11 cellular contexts compared by ENCODE assay signal in the genomic region with DNA sequence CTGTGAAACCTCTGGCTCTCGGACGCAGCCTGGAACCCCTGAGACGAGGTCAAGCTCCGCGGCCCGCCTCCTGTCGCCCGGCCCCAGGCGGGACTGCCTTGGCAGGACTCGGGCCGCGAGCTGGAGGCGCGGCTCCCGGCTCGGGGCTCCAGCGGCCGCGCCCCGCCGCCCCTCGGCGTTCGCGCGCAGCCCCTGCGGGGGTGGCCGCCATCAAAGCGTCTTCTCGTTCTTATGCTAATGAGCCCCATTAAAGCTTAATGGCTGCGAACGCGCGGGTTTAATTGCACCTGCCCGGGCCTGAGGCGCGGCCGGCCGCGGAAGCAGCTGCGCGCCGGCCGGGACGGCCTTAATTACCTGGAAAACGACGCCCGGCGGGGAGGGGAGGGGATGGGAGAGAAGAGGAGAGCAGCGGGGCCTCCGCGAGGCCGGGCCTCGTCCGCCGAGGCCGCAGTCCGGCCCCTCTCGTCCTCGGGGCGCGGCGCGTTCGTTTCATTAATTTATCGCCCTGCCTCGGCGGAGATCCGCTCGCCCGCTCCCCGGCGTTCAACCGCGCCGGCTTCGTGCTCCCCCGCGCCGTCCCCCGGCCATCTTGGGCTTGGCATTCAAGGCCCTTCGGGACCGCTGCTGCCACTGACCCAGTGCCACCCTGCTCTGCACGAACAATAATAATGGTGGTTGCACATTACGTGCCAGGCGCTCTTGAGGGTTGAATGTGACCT. TPM values are rescaled to one million over a fixed set of nuclear protein-coding genes. Genes with fewer than 3 reads are reported as not detected.
DNase-seq lines count a peak whose midpoint lies in the region; ATAC-seq and TF ChIP-seq lines count a peak whose summit lies in the region.
"Had no signal": no experiment of that assay in that cellular context is flagged by ENCODE, and none has a peak within 500 bp of the region (broad histone marks: within the 10 kb centered on the region; RNA-seq: fewer than 3 reads in every experiment).

No MANE protein-coding gene starts in this region.

- H3K27ac ChIP-seq in lower lobe of right lung (peak overlapping the region; percentile 24), suprapubic skin (no peak overlapping the region)

- no peaks in the 10 kb centered on the region for H3K9me3 ChIP-seq in lower lobe of right lung
- no peaks in the 10 kb centered on the region for H3K9me3 ChIP-seq in suprapubic skin

- no peak for TF ChIP-seq EP300 in suprapubic skin (IDR thresholded peaks at IDR 0.05)

- H3K36me3 ChIP-seq in lower lobe of right lung = no peaks in the 10 kb centered on the region
- H3K36me3 ChIP-seq in suprapubic skin = peaks cover 3% of the 10 kb centered on the region

- no peaks in the 10 kb centered on the region for H3K9me3 Mint-ChIP-seq in IgD-negative memory B cell
- no peaks in the 10 kb centered on the region for H3K9me3 Mint-ChIP-seq in central memory CD8-positive, alpha-beta T cell
- H3K9me3 Mint-ChIP-seq: T-cell had no signal

- 36% methylated on average over 20 of the region's 86 CpGs for WGBS in suprapubic skin

- DNase-seq in central memory CD8-positive, alpha-beta T cell (ENCODE audit: low spot score in 2 of 2) = no peak
- DNase-seq in lower lobe of right lung (no peak), suprapubic skin (ENCODE audit: low spot score in 2 of 2) (no peak), DMS53 (lab: John Stamatoyannopoulos, UW) (no peak), omental fat pad (ENCODE audit: low spot score) (no peak)
- DNase-seq: GDM1, NCI-H2029, T-cell had no signal

- peak overlapping the region in 1 of 3 donors; percentile 39 for H3K27ac Mint-ChIP-seq in IgD-negative memory B cell
- peak overlapping the region; percentile 29 for H3K27ac Mint-ChIP-seq in central memory CD8-positive, alpha-beta T cell (ENCODE audit: low read depth)
- H3K27ac Mint-ChIP-seq: T-cell had no signal

- no peak for TF ChIP-seq CTCF in lower lobe of right lung (IDR thresholded peaks at IDR 0.05)
- no peak for TF ChIP-seq CTCF in suprapubic skin (IDR thresholded peaks at IDR 0.05)
- TF ChIP-seq CTCF in omental fat pad (IDR thresholded peaks at IDR 0.05) = no peak

- ATAC-seq in central memory CD8-positive, alpha-beta T cell (replicated peaks; ENCODE audit: extremely low read depth, poor library complexity, severe bottlenecking) = no peak
- ATAC-seq in lower lobe of right lung (peak; percentile 13 to 54), GM21737 (IDR thresholded peaks at IDR 0.05; ENCODE audit: unreplicated experiment) (no peak), HG03175 (IDR thresholded peaks at IDR 0.05; ENCODE audit: unreplicated experiment) (no peak), omental fat pad (ENCODE audit: low FRiP score) (no peak)
- ATAC-seq: T-cell had no signal

- H3K27me3 ChIP-seq in lower lobe of right lung (ENCODE audit: low read depth) = no peaks in the 10 kb centered on the region
- H3K27me3 ChIP-seq in suprapubic skin = no peaks in the 10 kb centered on the region

- peaks cover 2% of the 10 kb centered on the region for H3K36me3 Mint-ChIP-seq in IgD-negative memory B cell
- peaks cover 14% of the 10 kb centered on the region for H3K36me3 Mint-ChIP-seq in central memory CD8-positive, alpha-beta T cell (ENCODE audit: insufficient read depth)

- H3K4me1 ChIP-seq in lower lobe of right lung = peaks cover 71% of the 10 kb centered on the region
- peaks cover 77% of the 10 kb centered on the region for H3K4me1 ChIP-seq in suprapubic skin

- TF ChIP-seq POLR2A in suprapubic skin (IDR thresholded peaks at IDR 0.05) = no peak

- H3K4me1 Mint-ChIP-seq in IgD-negative memory B cell = peaks cover 8 to 17% (median 9%) of the 10 kb centered on the region in 3 donors
- peaks cover 35% of the 10 kb centered on the region for H3K4me1 Mint-ChIP-seq in central memory CD8-positive, alpha-beta T cell

- H3K4me3 ChIP-seq in lower lobe of right lung (peak overlapping the region; percentile 37), suprapubic skin (peak overlapping the region; percentile 44)

- intact Hi-C loops in lower lobe of right lung (cut with DNase I) = no loop called here

- no peaks in the 10 kb centered on the region for H3K27me3 Mint-ChIP-seq in IgD-negative memory B cell
- H3K27me3 Mint-ChIP-seq in central memory CD8-positive, alpha-beta T cell = no peaks in the 10 kb centered on the region
- H3K27me3 Mint-ChIP-seq: T-cell had no signal

- H3K4me3 Mint-ChIP-seq in IgD-negative memory B cell = peak overlapping the region; percentile 50 to 79 (median 70)
- H3K4me3 Mint-ChIP-seq in central memory CD8-positive, alpha-beta T cell = no peak overlapping the region
- H3K4me3 Mint-ChIP-seq: T-cell had no signal

RNA-seq across cellular contexts. Expression of a gene that starts 19.2 kb away (rescaled TPM):
- polyA plus RNA-seq in IgD-negative memory B cell = 3.0 TPM
- total RNA-seq in lower lobe of right lung (31.1 TPM), suprapubic skin (10 to 100 TPM; 20.3 to 46.1 (median 30.4) TPM), omental fat pad (10 to 100 TPM in 1 of 4 donors, 1 to 10 TPM in 3; 6.7 to 30.6 (median 8.5) TPM)

Comparison
In these comparisons a context has a peak if more than half of its experiments do, and no peak if none do; other contexts are left out.
1. ATAC-seq: peak in lower lobe of right lung (2 of 2); none in central memory CD8-positive, alpha-beta T cell (single experiment), GM21737 (single experiment), HG03175 (single experiment) and omental fat pad (single experiment).